In the genomic region with DNA sequence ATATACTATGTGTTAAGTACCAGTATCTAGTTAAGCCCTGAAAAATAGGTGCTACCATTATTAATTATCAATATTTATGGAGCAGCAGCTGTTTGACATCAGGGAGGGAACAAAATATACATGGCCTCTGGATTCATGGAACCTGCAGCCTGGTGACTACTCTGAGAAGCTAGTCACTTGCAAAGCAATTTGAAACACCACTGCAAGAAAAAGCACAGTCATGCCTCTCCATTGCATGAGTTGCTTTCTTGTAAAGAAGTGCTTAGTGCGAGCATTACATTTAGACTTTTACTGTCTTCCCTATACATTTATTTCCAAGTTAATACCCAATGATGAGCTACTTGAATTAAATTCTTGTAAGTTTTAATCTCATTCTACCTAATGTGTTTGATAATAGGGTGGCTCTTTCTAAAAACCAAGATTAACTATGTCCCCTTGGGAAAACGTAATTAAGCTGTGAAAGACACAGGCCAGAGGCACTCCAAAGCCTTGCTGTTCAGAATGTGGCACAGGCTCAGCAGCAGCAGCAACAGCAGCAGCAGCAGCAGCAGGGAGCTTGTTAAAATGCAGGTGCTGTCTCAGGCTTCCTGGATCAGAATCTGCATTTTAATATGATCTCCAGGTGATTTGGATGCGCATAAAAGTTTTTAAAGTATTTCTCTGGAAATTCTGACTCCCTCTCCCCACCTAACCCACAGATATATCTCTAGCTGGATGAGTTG, we compare ENCODE assay signal across 1 cellular context.
TF ChIP-seq lines count a peak whose summit lies in the region.

No MANE protein-coding gene starts in this region.

TF ChIP-seq in HCT116, 20 proteins besides CTCF, POLR2A, EP300 and RAD21:
- TF ChIP-seq, protein P1, sequence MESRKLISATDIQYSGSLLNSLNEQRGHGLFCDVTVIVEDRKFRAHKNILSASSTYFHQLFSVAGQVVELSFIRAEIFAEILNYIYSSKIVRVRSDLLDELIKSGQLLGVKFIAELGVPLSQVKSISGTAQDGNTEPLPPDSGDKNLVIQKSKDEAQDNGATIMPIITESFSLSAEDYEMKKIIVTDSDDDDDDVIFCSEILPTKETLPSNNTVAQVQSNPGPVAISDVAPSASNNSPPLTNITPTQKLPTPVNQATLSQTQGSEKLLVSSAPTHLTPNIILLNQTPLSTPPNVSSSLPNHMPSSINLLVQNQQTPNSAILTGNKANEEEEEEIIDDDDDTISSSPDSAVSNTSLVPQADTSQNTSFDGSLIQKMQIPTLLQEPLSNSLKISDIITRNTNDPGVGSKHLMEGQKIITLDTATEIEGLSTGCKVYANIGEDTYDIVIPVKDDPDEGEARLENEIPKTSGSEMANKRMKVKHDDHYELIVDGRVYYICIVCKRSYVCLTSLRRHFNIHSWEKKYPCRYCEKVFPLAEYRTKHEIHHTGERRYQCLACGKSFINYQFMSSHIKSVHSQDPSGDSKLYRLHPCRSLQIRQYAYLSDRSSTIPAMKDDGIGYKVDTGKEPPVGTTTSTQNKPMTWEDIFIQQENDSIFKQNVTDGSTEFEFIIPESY (IDR thresholded peaks at IDR 0.05; ENCODE audit: extremely low read depth, insufficient replicate concordance, low read length): no peak
- TF ChIP-seq, protein P2, sequence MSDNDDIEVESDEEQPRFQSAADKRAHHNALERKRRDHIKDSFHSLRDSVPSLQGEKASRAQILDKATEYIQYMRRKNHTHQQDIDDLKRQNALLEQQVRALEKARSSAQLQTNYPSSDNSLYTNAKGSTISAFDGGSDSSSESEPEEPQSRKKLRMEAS (IDR thresholded peaks at IDR 0.05): 0 out of 2 replicates have a peak, but pooled peaks have one; percentile 2
